Comparison of ENCODE assay signal across 17 cellular contexts in genomic region chr11:40647290-40647689, GRCh38.
A peak's percentile ranks its signal among the peaks of the same experiment; 100 is the strongest.
DNase-seq lines count a peak whose midpoint lies in the region; ATAC-seq and TF ChIP-seq lines count a peak whose summit lies in the region.
"Had no signal": no experiment of that assay in that cellular context is flagged by ENCODE, and none has a peak within 500 bp of the region (broad histone marks: within the 10 kb centered on the region; RNA-seq: fewer than 3 reads in every experiment).

No MANE protein-coding gene starts in this region.

- ATAC-seq in GM19025 (IDR thresholded peaks at IDR 0.05; ENCODE audit: low read depth, unreplicated experiment) (peak; percentile 79), HG02642 (IDR thresholded peaks at IDR 0.05; ENCODE audit: poor library complexity, unreplicated experiment) (peak; percentile 71), HG03378 (IDR thresholded peaks at IDR 0.05; ENCODE audit: unreplicated experiment) (peak; percentile 87), upper lobe of right lung (no peak)
- ATAC-seq in activated naive CD8-positive, alpha-beta T cell treated with anti-CD3 and anti-CD28 coated beads, Interleukin-2, amount 50 U/mL, for 24 hours, result no peak
- ATAC-seq: CD8-positive, alpha-beta T cell had no signal

- H3K4me1 ChIP-seq in upper lobe of right lung, result no peaks in the 10 kb centered on the region
- H3K4me1 ChIP-seq: Peyer's patch had no signal

- no peaks in the 10 kb centered on the region for H3K36me3 ChIP-seq in upper lobe of right lung
- H3K36me3 ChIP-seq: Peyer's patch had no signal

- peaks cover 23% of the 10 kb centered on the region for H3K9me3 Mint-ChIP-seq in activated naive CD8-positive, alpha-beta T cell treated with anti-CD3 and anti-CD28 coated beads, Interleukin-2, amount 50 U/mL, for 24 hours

- no peaks in the 10 kb centered on the region for H3K27me3 ChIP-seq in upper lobe of right lung
- H3K27me3 ChIP-seq: Peyer's patch had no signal

- no peak overlapping the region for H3K4me3 Mint-ChIP-seq in activated naive CD8-positive, alpha-beta T cell treated with anti-CD3 and anti-CD28 coated beads, Interleukin-2, amount 50 U/mL, for 24 hours
- H3K4me3 Mint-ChIP-seq: CD8-positive, alpha-beta T cell; HFFc6; T-helper 1 cell treated with Interleukin-12 subunit alpha and Interleukin-12 subunit beta and Interleukin-4 antibody, amounts not matched to agents 30 μg/mL and 1 μg/mL, for 36 hours had no signal

- no peak overlapping the region for H3K27ac Mint-ChIP-seq in activated naive CD8-positive, alpha-beta T cell treated with anti-CD3 and anti-CD28 coated beads, Interleukin-2, amount 50 U/mL, for 24 hours
- H3K27ac Mint-ChIP-seq: CD8-positive, alpha-beta T cell; HFFc6; T-helper 1 cell treated with Interleukin-12 subunit alpha and Interleukin-12 subunit beta and Interleukin-4 antibody, amounts not matched to agents 30 μg/mL and 1 μg/mL, for 36 hours had no signal

- no peak for DNase-seq in activated naive CD8-positive, alpha-beta T cell treated with anti-CD3 and anti-CD28 coated beads, Interleukin-2, amount 50 U/mL, for 24 hours
- no peak for DNase-seq in upper lobe of right lung
- DNase-seq in NCI-H82 (lab: John Stamatoyannopoulos, UW), result no peak
- DNase-seq in HUDEP-2 (lab: John Stamatoyannopoulos, UW; ENCODE audit: unreplicated experiment in 76 of 76), result no peak
- DNase-seq: CD8-positive, alpha-beta T cell; HFFc6; Karpas-422; MM.1S; NCI-H2029; NCI-H2171 treated with DMSO at 0.1 percent for 48 hours; NCI-H774; Peyer's patch; SHP77 treated with DMSO at 0.1 percent for 48 hours had no signal

- H3K4me1 Mint-ChIP-seq in activated naive CD8-positive, alpha-beta T cell treated with anti-CD3 and anti-CD28 coated beads, Interleukin-2, amount 50 U/mL, for 24 hours, result no peaks in the 10 kb centered on the region

- peaks cover 18% of the 10 kb centered on the region for H3K9me3 ChIP-seq in upper lobe of right lung
- H3K9me3 ChIP-seq: Peyer's patch had no signal

- TF ChIP-seq CTCF in upper lobe of right lung (IDR thresholded peaks at IDR 0.05), result no peak

- intact Hi-C loops in upper lobe of right lung (cut with DNase I), result no loop called here

- no peak overlapping the region for H3K27ac ChIP-seq in upper lobe of right lung
- H3K27ac ChIP-seq: Peyer's patch had no signal

- no peak overlapping the region for H3K4me3 ChIP-seq in upper lobe of right lung
- H3K4me3 ChIP-seq: Peyer's patch had no signal

- H3K27me3 Mint-ChIP-seq in activated naive CD8-positive, alpha-beta T cell treated with anti-CD3 and anti-CD28 coated beads, Interleukin-2, amount 50 U/mL, for 24 hours, result no peaks in the 10 kb centered on the region

- H3K36me3 Mint-ChIP-seq in activated naive CD8-positive, alpha-beta T cell treated with anti-CD3 and anti-CD28 coated beads, Interleukin-2, amount 50 U/mL, for 24 hours (ENCODE audit: low read depth), result no peaks in the 10 kb centered on the region
- H3K36me3 Mint-ChIP-seq: CD8-positive, alpha-beta T cell had no signal

Comparison
In these comparisons a context has a peak if more than half of its experiments do, and no peak if none do; other contexts are left out.
1. ATAC-seq: peak in GM19025 (single experiment), HG02642 (single experiment) and HG03378 (single experiment); none in activated naive CD8-positive, alpha-beta T cell treated with anti-CD3 and anti-CD28 coated beads, Interleukin-2, amount 50 U/mL, for 24 hours (single experiment) and upper lobe of right lung (single experiment).